Comparison of ENCODE assay signal across 29 cellular contexts in genomic region chr11:37623778-37624177, GRCh38.
"Had no signal": no experiment of that assay in that cellular context is flagged by ENCODE, and none has a peak within 500 bp of the region (broad histone marks: within the 10 kb centered on the region; RNA-seq: fewer than 3 reads in every experiment).

No MANE protein-coding gene starts in this region.

- H3K27me3 Mint-ChIP-seq: stimulated activated memory B cell treated with anti-CD40 and anti-IgM and Interleukin-4, amounts not matched to agents 10 μg/mL and 1 μg/mL and 100 μg/mL, for 72 hours; stimulated activated naive B cell treated with anti-CD40 and anti-IgM and Interleukin-4, amounts not matched to agents 10 μg/mL and 1 μg/mL and 100 μg/mL, for 72 hours; stimulated activated naive CD8-positive, alpha-beta T cell treated with anti-CD3 and anti-CD28 coated beads, Interleukin-15, amount 100 ng/mL, for 72 hours; stimulated activated naive CD8-positive, alpha-beta T cell treated with anti-CD3 and anti-CD28 coated beads, Interleukin-15, Interleukin-2, amounts not matched to agents 100 ng/mL and 50 ng/mL, for 24 hours; type B pancreatic cell had no signal

- ATAC-seq: stimulated activated effector memory CD8-positive, alpha-beta T cell treated with anti-CD3 and anti-CD28 coated beads, Interleukin-12 subunit alpha, Interleukin-12 subunit beta, amount 100 ng/mL, for 72 hours; stimulated activated memory B cell treated with anti-CD40 and anti-IgM and Interleukin-4, amounts not matched to agents 10 μg/mL and 1 μg/mL and 100 μg/mL, for 72 hours; stimulated activated naive B cell treated with anti-CD40 and anti-IgM and Interleukin-4, amounts not matched to agents 10 μg/mL and 1 μg/mL and 100 μg/mL, for 72 hours; stimulated activated naive CD8-positive, alpha-beta T cell treated with anti-CD3 and anti-CD28 coated beads, Interleukin-15, amount 100 ng/mL, for 72 hours; stimulated activated naive CD8-positive, alpha-beta T cell treated with anti-CD3 and anti-CD28 coated beads, Interleukin-15, Interleukin-2, amounts not matched to agents 100 U/mL and 50 U/mL, for 24 hours; upper lobe of right lung had no signal

- H3K4me3 Mint-ChIP-seq: stimulated activated effector memory CD8-positive, alpha-beta T cell treated with anti-CD3 and anti-CD28 coated beads, Interleukin-12 subunit alpha, Interleukin-12 subunit beta, amount 100 ng/mL, for 72 hours; stimulated activated memory B cell treated with anti-CD40 and anti-IgM and Interleukin-4, amounts not matched to agents 10 μg/mL and 1 μg/mL and 100 μg/mL, for 72 hours; stimulated activated naive B cell treated with anti-CD40 and anti-IgM and Interleukin-4, amounts not matched to agents 10 μg/mL and 1 μg/mL and 100 μg/mL, for 72 hours; stimulated activated naive CD8-positive, alpha-beta T cell treated with anti-CD3 and anti-CD28 coated beads, Interleukin-15, amount 100 ng/mL, for 72 hours; stimulated activated naive CD8-positive, alpha-beta T cell treated with anti-CD3 and anti-CD28 coated beads, Interleukin-15, Interleukin-2, amounts not matched to agents 100 ng/mL and 50 ng/mL, for 24 hours; type B pancreatic cell had no signal

- H3K36me3 ChIP-seq: stomach, suprapubic skin, thoracic aorta, thyroid gland, tibial artery, tibial nerve, transverse colon, upper lobe of left lung, upper lobe of right lung, uterus, vagina had no signal

- H3K36me3 Mint-ChIP-seq: stimulated activated effector memory CD8-positive, alpha-beta T cell treated with anti-CD3 and anti-CD28 coated beads, Interleukin-12 subunit alpha, Interleukin-12 subunit beta, amount 100 ng/mL, for 72 hours; stimulated activated memory B cell treated with anti-CD40 and anti-IgM and Interleukin-4, amounts not matched to agents 10 μg/mL and 1 μg/mL and 100 μg/mL, for 72 hours; stimulated activated naive B cell treated with anti-CD40 and anti-IgM and Interleukin-4, amounts not matched to agents 10 μg/mL and 1 μg/mL and 100 μg/mL, for 72 hours; type B pancreatic cell had no signal

- H3K27ac Mint-ChIP-seq: stimulated activated effector memory CD8-positive, alpha-beta T cell treated with anti-CD3 and anti-CD28 coated beads, Interleukin-12 subunit alpha, Interleukin-12 subunit beta, amount 100 ng/mL, for 72 hours; stimulated activated memory B cell treated with anti-CD40 and anti-IgM and Interleukin-4, amounts not matched to agents 10 μg/mL and 1 μg/mL and 100 μg/mL, for 72 hours; stimulated activated naive B cell treated with anti-CD40 and anti-IgM and Interleukin-4, amounts not matched to agents 10 μg/mL and 1 μg/mL and 100 μg/mL, for 72 hours; stimulated activated naive CD8-positive, alpha-beta T cell treated with anti-CD3 and anti-CD28 coated beads, Interleukin-15, amount 100 ng/mL, for 72 hours; stimulated activated naive CD8-positive, alpha-beta T cell treated with anti-CD3 and anti-CD28 coated beads, Interleukin-15, Interleukin-2, amounts not matched to agents 100 ng/mL and 50 ng/mL, for 24 hours; type B pancreatic cell had no signal

- H3K9me3 Mint-ChIP-seq: stimulated activated naive B cell treated with anti-CD40 and anti-IgM and Interleukin-4, amounts not matched to agents 10 μg/mL and 1 μg/mL and 100 μg/mL, for 72 hours had no signal

- H3K27ac ChIP-seq: stomach, suprapubic skin, testis, thoracic aorta, thyroid gland, tibial artery, tibial nerve, transverse colon, upper lobe of left lung, upper lobe of right lung, uterus, vagina had no signal

- H3K4me3 ChIP-seq: stomach, suprapubic skin, testis, thoracic aorta, thyroid gland, tibial artery, tibial nerve, transverse colon, upper lobe of left lung, upper lobe of right lung, uterus, vagina had no signal

- H3K4me1 Mint-ChIP-seq: stimulated activated effector memory CD8-positive, alpha-beta T cell treated with anti-CD3 and anti-CD28 coated beads, Interleukin-12 subunit alpha, Interleukin-12 subunit beta, amount 100 ng/mL, for 72 hours; stimulated activated memory B cell treated with anti-CD40 and anti-IgM and Interleukin-4, amounts not matched to agents 10 μg/mL and 1 μg/mL and 100 μg/mL, for 72 hours; stimulated activated naive B cell treated with anti-CD40 and anti-IgM and Interleukin-4, amounts not matched to agents 10 μg/mL and 1 μg/mL and 100 μg/mL, for 72 hours; stimulated activated naive CD8-positive, alpha-beta T cell treated with anti-CD3 and anti-CD28 coated beads, Interleukin-15, amount 100 ng/mL, for 72 hours had no signal

- H3K27me3 ChIP-seq: stomach, suprapubic skin, testis, thyroid gland, tibial artery, tibial nerve, transverse colon, upper lobe of left lung, upper lobe of right lung, uterus, vagina had no signal

- H3K9me3 ChIP-seq: suprapubic skin, testis, thoracic aorta, thyroid gland, tibial artery, tibial nerve, transverse colon, upper lobe of left lung, upper lobe of right lung, uterus, vagina had no signal

- H3K4me1 ChIP-seq: stomach, suprapubic skin, testis, thyroid gland, tibial artery, tibial nerve, transverse colon, upper lobe of left lung, upper lobe of right lung, uterus, vagina had no signal

- DNase-seq: stimulated activated CD4-positive, alpha-beta T cell treated with anti-CD3 and anti-CD28 coated beads, Interleukin-2, amount 100 ng/mL, for 48 hours; stimulated activated CD4-positive, alpha-beta T cell treated with anti-CD3 and anti-CD28 coated beads, Interleukin-4, amount 100 ng/mL, for 1 hour; stimulated activated CD4-positive, alpha-beta T cell treated with anti-CD3 and anti-CD28 coated beads, Interleukin-4, amount 100 ng/mL, for 24 hours; stimulated activated CD4-positive, alpha-beta T cell treated with anti-CD3 and anti-CD28 coated beads, Interleukin-4, amount 100 ng/mL, for 4 hours; stimulated activated CD8-positive, alpha-beta memory T cell treated with anti-CD3 and anti-CD28 coated beads, Interleukin-4, amount 100 ng/mL, for 48 hours; stimulated activated naive B cell treated with anti-CD40 and anti-IgM and Interleukin-4, amounts not matched to agents 10 μg/mL and 1 μg/mL and 100 μg/mL, for 72 hours; stimulated activated naive CD4-positive, alpha-beta T cell; stimulated activated naive CD4-positive, alpha-beta T cell treated with Interleukin-2 at 50 U/mL for 16 hours; stimulated activated naive CD8-positive, alpha-beta T cell treated with anti-CD3 and anti-CD28 coated beads, Interleukin-15, amount 100 ng/mL, for 72 hours; stimulated activated naive CD8-positive, alpha-beta T cell treated with anti-CD3 and anti-CD28 coated beads, Interleukin-15, Interleukin-2, amounts not matched to agents 100 U/mL and 50 U/mL, for 24 hours; stomach; substantia nigra; testis; thyroid gland; tibial artery; transverse colon; trophoblast cell; upper lobe of left lung; upper lobe of right lung; uterus had no signal

- FAIRE-seq: urothelium cell line had no signal
